In genomic region chr5:853416-854090, GRCh38 we compare ENCODE assay signal across 1 cellular context. TPM values are rescaled to one million over a fixed set of nuclear protein-coding genes. Genes with fewer than 3 reads are reported as not detected.
"Had no signal": no experiment of that assay in that cellular context is flagged by ENCODE, and none has a peak within 500 bp of the region (broad histone marks: within the 10 kb centered on the region; RNA-seq: fewer than 3 reads in every experiment).

No MANE protein-coding gene starts in this region.

RNA-seq across cellular contexts. Expression of gene ZDHHC11, which starts 2.8 kb away (rescaled TPM):
- polyA plus RNA-seq: immature natural killer cell had no signal
